In the genomic region with DNA sequence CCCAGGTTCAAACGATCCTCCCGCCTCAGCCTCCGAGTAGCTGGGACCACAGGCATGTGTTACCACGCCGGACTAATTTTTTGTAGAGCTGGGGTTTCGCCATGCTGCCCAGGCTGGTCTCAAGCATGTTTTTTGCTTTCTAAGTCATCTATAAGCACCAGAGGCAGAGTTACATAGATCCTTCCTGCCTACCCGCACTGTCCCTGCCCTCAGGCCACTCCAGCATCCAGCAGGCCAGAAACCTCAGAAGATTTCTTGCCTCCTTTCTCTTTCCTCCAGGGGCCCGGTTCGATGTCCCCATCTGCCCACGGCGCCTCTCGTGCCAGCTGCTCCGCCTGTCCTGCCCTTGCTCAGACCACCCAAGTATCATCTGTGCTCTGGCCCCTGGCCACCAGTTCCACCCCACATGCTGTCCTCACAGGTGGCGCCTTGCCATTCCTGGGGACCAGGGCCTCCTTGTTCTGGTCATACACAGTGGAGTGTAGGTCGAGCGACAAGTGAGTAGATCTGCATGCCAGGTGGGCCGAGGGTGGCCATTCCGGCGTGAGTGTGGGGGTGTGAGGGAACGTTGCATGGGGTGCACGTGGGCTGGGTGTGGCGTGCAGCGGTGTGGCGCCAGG, we compare ENCODE assay signal across 15 cellular contexts. TPM values are rescaled to one million over a fixed set of nuclear protein-coding genes. Genes with fewer than 3 reads are reported as not detected.
A peak's percentile ranks its signal among the peaks of the same experiment; 100 is the strongest.
DNase-seq lines count a peak whose midpoint lies in the region; ATAC-seq, FAIRE-seq and TF ChIP-seq lines count a peak whose summit lies in the region.
"Had no signal": no experiment of that assay in that cellular context is flagged by ENCODE, and none has a peak within 500 bp of the region (broad histone marks: within the 10 kb centered on the region; RNA-seq: fewer than 3 reads in every experiment).

No MANE protein-coding gene starts in this region.

- no peak for FAIRE-seq in endothelial cell of umbilical vein (lab: Jason Lieb, UNC)

- intact Hi-C loops in endothelial cell of umbilical vein (cut with micrococcal nuclease): no loop called here

- H3K9me3 ChIP-seq in SJSA1 (replicated peaks) (no peaks in the 10 kb centered on the region), endothelial cell of umbilical vein (replicated peaks; ENCODE audit: control insufficient read depth, insufficient read depth, low read length) (no peaks in the 10 kb centered on the region), osteoblast (ENCODE audit: low read depth, low read length) (no peaks in the 10 kb centered on the region), upper lobe of left lung (no peaks in the 10 kb centered on the region)
- H3K9me3 ChIP-seq: HAP-1 had no signal

- dilution Hi-C loops in endothelial cell of umbilical vein (cut with MboI; ENCODE audit: extremely low pct_ligation_motif_present, low sequenced_read_pairs): no loop called here

- no peaks in the 10 kb centered on the region for H3K79me2 ChIP-seq in endothelial cell of umbilical vein (ENCODE audit: control insufficient read depth, insufficient read depth, low read length)
- peaks cover 25% of the 10 kb centered on the region for H3K79me2 ChIP-seq in osteoblast (ENCODE audit: insufficient read depth, low read length)
- H3K79me2 ChIP-seq: parathyroid adenoma had no signal

- H4K20me1 ChIP-seq in endothelial cell of umbilical vein (replicated peaks; ENCODE audit: control insufficient read depth, extremely low read depth, insufficient read depth, low read length) (no peaks in the 10 kb centered on the region), osteoblast (ENCODE audit: insufficient read depth, low read length) (no peaks in the 10 kb centered on the region)

- BruUV-seq in endothelial cell of umbilical vein (replicated peaks; lab: Mats Ljungman, UMichigan): no TSS peak

- no peak for TF ChIP-seq EP300 in upper lobe of left lung (IDR thresholded peaks at IDR 0.05)

- no peaks in the 10 kb centered on the region for H3K36me3 ChIP-seq in SJSA1
- H3K36me3 ChIP-seq in endothelial cell of umbilical vein (ENCODE audit: control insufficient read depth in 2 of 2, extremely low read depth in 1 of 2, insufficient read depth in 2 of 2, low read length in 2 of 2): no peaks in the 10 kb centered on the region
- H3K36me3 ChIP-seq in osteoblast (ENCODE audit: insufficient read depth, low read length): no peaks in the 10 kb centered on the region
- H3K36me3 ChIP-seq in upper lobe of left lung: no peaks in the 10 kb centered on the region
- H3K36me3 ChIP-seq: HAP-1 had no signal

- peak; percentile 12 to 46 for ATAC-seq in upper lobe of left lung (ENCODE audit: low FRiP score in 2 of 2)

- 73 to 74% methylated on average over 21 to 24 of the region's 24 CpGs for WGBS in upper lobe of left lung, 2 donors

- CTCF ChIA-PET in endothelial cell of umbilical vein (lab: Charles Lee): interaction anchor here (1.0 kb wide), 1 partner anchor 27 kb away, joined by 3 read pairs; a partner anchor contains a TSS

- DNase-seq in SJSA1 (ENCODE audit: low read depth in 1 of 2, low spot score in 2 of 2) (no peak), endothelial cell of umbilical vein (ENCODE audit: low read depth, low spot score) (no peak), osteoblast (ENCODE audit: insufficient read length, low spot score, missing footprints) (peak; percentile 57), upper lobe of left lung (no peak), NCI-H345 treated with DMSO at 0.1 percent for 48 hours (lab: John Stamatoyannopoulos, UW; ENCODE audit: unreplicated experiment) (no peak), ecto neural progenitor cell (ENCODE audit: low spot score) (no peak)
- no peak for DNase-seq in stimulated activated CD8-positive, alpha-beta memory T cell treated with anti-CD3 and anti-CD28 coated beads, Interleukin-4, amount 100 ng/mL, for 48 hours
- DNase-seq: activated CD8-positive, alpha-beta memory T cell treated with anti-CD3 and anti-CD28 coated beads for 24 hours; activated gamma-delta T cell; GDM1; NCI-H1930; NCI-H774; SHP77 treated with DMSO at 0.1 percent for 48 hours had no signal

- no peak overlapping the region for H3K9ac ChIP-seq in endothelial cell of umbilical vein (replicated peaks; ENCODE audit: extremely low read depth, insufficient read depth, low read length)
- H3K9ac ChIP-seq: parathyroid adenoma had no signal

- H3K4me3 ChIP-seq in SJSA1: peak overlapping the region; percentile 37
- peak overlapping the region in 1 of 3 experiments; percentile 3 for H3K4me3 ChIP-seq in endothelial cell of umbilical vein (replicated peaks in 1 of 3; ENCODE audit: insufficient read depth in 1 of 3, low read depth in 1 of 3, low read length in 3 of 3)
- H3K4me3 ChIP-seq in osteoblast (ENCODE audit: insufficient read depth, low read length): peak overlapping the region; percentile 86
- peak overlapping the region in 3 of 4 donors; percentile 35 to 48 (median 40) for H3K4me3 ChIP-seq in upper lobe of left lung
- H3K4me3 ChIP-seq: HAP-1 had no signal

- H3K27ac ChIP-seq in SJSA1 (peak overlapping the region; percentile 94), endothelial cell of umbilical vein (ENCODE audit: insufficient read depth, low read depth, low read length) (no peak overlapping the region), osteoblast (ENCODE audit: low read depth, low read length) (peak overlapping the region; percentile 90), upper lobe of left lung (peak overlapping the region in 3 of 4 donors; percentile 27 to 63 (median 33))
- H3K27ac ChIP-seq: parathyroid adenoma had no signal

- H3K4me1 ChIP-seq in SJSA1 (replicated peaks): peaks cover 13% of the 10 kb centered on the region
- no peaks in the 10 kb centered on the region for H3K4me1 ChIP-seq in endothelial cell of umbilical vein (ENCODE audit: control insufficient read depth, extremely low read depth, insufficient read depth, low read length)
- H3K4me1 ChIP-seq in osteoblast (ENCODE audit: insufficient read depth, low read length): no peaks in the 10 kb centered on the region
- H3K4me1 ChIP-seq in upper lobe of left lung: peaks cover 0 to 8% (median 5%) of the 10 kb centered on the region in 4 donors
- H3K4me1 ChIP-seq: HAP-1, parathyroid adenoma had no signal

- H3K27me3 ChIP-seq in SJSA1 (replicated peaks) (no peaks in the 10 kb centered on the region), endothelial cell of umbilical vein (ENCODE audit: control insufficient read depth in 2 of 2, insufficient read depth in 2 of 2, low read length in 2 of 2) (no peaks in the 10 kb centered on the region), osteoblast (ENCODE audit: insufficient read depth, low read length) (no peaks in the 10 kb centered on the region), upper lobe of left lung (peaks cover 0 to 4% (median 0%) of the 10 kb centered on the region in 4 donors)

- H3K4me2 ChIP-seq in endothelial cell of umbilical vein (ENCODE audit: insufficient read depth, low read length) (peak overlapping the region; percentile 3), osteoblast (ENCODE audit: insufficient read depth, low read length) (peak overlapping the region; percentile 81)

- POLR2A ChIA-PET in endothelial cell of umbilical vein (lab: Charles Lee): no interaction called here

- peak overlapping the region; percentile 89 for H2AFZ ChIP-seq in endothelial cell of umbilical vein (ENCODE audit: low read depth, low read length)
- peak overlapping the region; percentile 94 for H2AFZ ChIP-seq in osteoblast (ENCODE audit: low read length)
- H2AFZ ChIP-seq: parathyroid adenoma had no signal

- TF ChIP-seq POLR2A in endothelial cell of umbilical vein (IDR thresholded peaks at IDR 0.05; ENCODE audit: low read depth, low read length) (no peak), upper lobe of left lung (IDR thresholded peaks at IDR 0.05) (no peak)

- no peak for TF ChIP-seq CTCF in endothelial cell of umbilical vein (IDR thresholded peaks at IDR 0.05; ENCODE audit: extremely low read depth in 1 of 2, insufficient read depth in 1 of 2, low read depth in 1 of 2, low read length in 2 of 2)
- TF ChIP-seq CTCF in osteoblast (IDR thresholded peaks at IDR 0.05; ENCODE audit: extremely low read depth, low read depth, low read length): no peak
- no peak for TF ChIP-seq CTCF in upper lobe of left lung (IDR thresholded peaks at IDR 0.05)

- H3K9me1 ChIP-seq in endothelial cell of umbilical vein (replicated peaks; ENCODE audit: control insufficient read depth, extremely low read depth, insufficient read depth, low read length): no peaks in the 10 kb centered on the region

TF ChIP-seq in endothelial cell of umbilical vein, 7 proteins besides CTCF, POLR2A, EP300 and RAD21 (continues in another document):
- no peak for TF ChIP-seq FOS (IDR thresholded peaks at IDR 0.05; ENCODE audit: borderline replicate concordance, insufficient read depth, low read length)
- TF ChIP-seq, protein P1, sequence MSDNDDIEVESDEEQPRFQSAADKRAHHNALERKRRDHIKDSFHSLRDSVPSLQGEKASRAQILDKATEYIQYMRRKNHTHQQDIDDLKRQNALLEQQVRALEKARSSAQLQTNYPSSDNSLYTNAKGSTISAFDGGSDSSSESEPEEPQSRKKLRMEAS (IDR thresholded peaks at IDR 0.05; ENCODE audit: insufficient read depth, insufficient read length): no peak
- TF ChIP-seq JUN (IDR thresholded peaks at IDR 0.05; ENCODE audit: borderline replicate concordance, insufficient read depth, insufficient read length, low read depth): no peak

RNA-seq across cellular contexts. Expression of a gene that starts 27.3 kb away (rescaled TPM):
- total RNA-seq in SJSA1 (2014; rRNA removed; shearing (Covaris generic)): 18.6 and 27.3 TPM in 2 replicates
- total RNA-seq in endothelial cell of umbilical vein (22.9 and 36.0 TPM in 2 replicates), osteoblast (16.6 and 18.3 TPM in 2 replicates), upper lobe of left lung (10 to 100 TPM; 21.9 to 60.8 (median 32.7) TPM)
- polyA plus RNA-seq in endothelial cell of umbilical vein: 70.1 and 77.8 TPM in 2 replicates
- 40.8 and 46.2 TPM in 2 replicates for polyA plus RNA-seq in endothelial cell of umbilical vein (2011; cell fraction: cytosol; rRNA removed)
- 87.9 and 95.6 TPM in 2 replicates for polyA plus RNA-seq in endothelial cell of umbilical vein (2011; cell fraction: nucleus; rRNA removed)
- 22.1 and 32.7 TPM in 2 replicates for polyA plus RNA-seq in endothelial cell of umbilical vein (2012)
- 67.6 and 69.7 TPM in 2 replicates for polyA minus RNA-seq in endothelial cell of umbilical vein
- not detected for polyA minus RNA-seq in endothelial cell of umbilical vein (2011; cell fraction: cytosol; rRNA and poly(A)+ RNA removed)
- polyA minus RNA-seq in endothelial cell of umbilical vein (2011; cell fraction: nucleus; rRNA and poly(A)+ RNA removed): 51.4 and 57.6 TPM in 2 replicates

RNA-seq across cellular contexts. Expression of a gene that starts 32.6 kb away (rescaled TPM):
- 23.8 and 24.7 TPM in 2 replicates for total RNA-seq in SJSA1 (2014; rRNA removed; shearing (Covaris generic))
- total RNA-seq in endothelial cell of umbilical vein (20.3 and 23.5 TPM in 2 replicates), osteoblast (19.2 and 22.8 TPM in 2 replicates), upper lobe of left lung (10 to 100 TPM; 20.7 to 31.6 (median 26.0) TPM)
- polyA plus RNA-seq in endothelial cell of umbilical vein: 41.6 and 48.7 TPM in 2 replicates
- 28.4 and 32.7 TPM in 2 replicates for polyA plus RNA-seq in endothelial cell of umbilical vein (2011; cell fraction: cytosol; rRNA removed)
- polyA plus RNA-seq in endothelial cell of umbilical vein (2011; cell fraction: nucleus; rRNA removed): 17.0 and 18.3 TPM in 2 replicates
- polyA plus RNA-seq in endothelial cell of umbilical vein (2012): 14.6 and 16.1 TPM in 2 replicates
- polyA minus RNA-seq in endothelial cell of umbilical vein: 36.0 and 41.9 TPM in 2 replicates
- 18.5 TPM for polyA minus RNA-seq in endothelial cell of umbilical vein (2011; cell fraction: cytosol; rRNA and poly(A)+ RNA removed)
- polyA minus RNA-seq in endothelial cell of umbilical vein (2011; cell fraction: nucleus; rRNA and poly(A)+ RNA removed): 25.8 and 29.7 TPM in 2 replicates
